Comparison of ENCODE assay signal across 12 cellular contexts in the genomic region with DNA sequence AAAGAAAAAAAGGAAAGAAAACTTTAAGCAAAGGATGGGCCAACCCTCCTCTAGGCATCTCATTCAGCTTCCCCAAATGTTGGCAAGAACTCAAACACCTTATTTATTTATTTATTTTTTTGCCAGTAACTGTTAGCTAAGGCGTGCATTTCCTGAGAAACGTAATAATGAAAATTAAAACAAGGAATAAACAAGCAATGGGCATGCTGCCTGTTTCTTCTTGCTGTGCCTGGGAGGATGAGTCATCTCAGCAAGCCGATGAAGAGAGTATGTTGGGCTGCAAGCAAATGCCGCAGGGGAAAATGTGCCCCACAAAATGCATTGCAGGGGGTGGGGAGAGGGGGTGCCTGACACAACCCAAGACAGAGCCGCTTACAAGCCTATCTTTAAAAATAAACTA. TPM values are rescaled to one million over a fixed set of nuclear protein-coding genes. Genes with fewer than 3 reads are reported as not detected.
A peak's percentile ranks its signal among the peaks of the same experiment; 100 is the strongest.
DNase-seq lines count a peak whose midpoint lies in the region; ATAC-seq, FAIRE-seq and TF ChIP-seq lines count a peak whose summit lies in the region.
"Had no signal": no experiment of that assay in that cellular context is flagged by ENCODE, and none has a peak within 500 bp of the region (broad histone marks: within the 10 kb centered on the region; RNA-seq: fewer than 3 reads in every experiment).

No MANE protein-coding gene starts in this region.

- TF ChIP-seq CTCF in omental fat pad (IDR thresholded peaks at IDR 0.05) (no peak), CD14-positive monocyte (IDR thresholded peaks at IDR 0.05) (no peak)

- ATAC-seq in omental fat pad (ENCODE audit: low FRiP score) (peak; percentile 73), HG03135 (IDR thresholded peaks at IDR 0.05; ENCODE audit: unreplicated experiment) (no peak)
- ATAC-seq in activated T-cell treated with anti-CD3 and anti-CD28 coated beads, Interleukin-2, amount 50 U/mL, for 4 hours: no peak
- ATAC-seq: stimulated activated naive B cell treated with anti-CD40 and anti-IgM and Interleukin-4, amounts not matched to agents 10 μg/mL and 1 μg/mL and 100 μg/mL, for 72 hours had no signal

- intact Hi-C loops in CD14-positive monocyte (cut with micrococcal nuclease): no loop called here

- H3K27ac Mint-ChIP-seq in CD14-positive monocyte: no peak overlapping the region
- H3K27ac Mint-ChIP-seq: stimulated activated naive B cell treated with anti-CD40 and anti-IgM and Interleukin-4, amounts not matched to agents 10 μg/mL and 1 μg/mL and 100 μg/mL, for 72 hours had no signal

- peaks cover 12% of the 10 kb centered on the region for H3K4me1 Mint-ChIP-seq in activated T-cell treated with anti-CD3 and anti-CD28 coated beads, Interleukin-2, amount 50 U/mL, for 4 hours (ENCODE audit: low read depth)
- peaks cover 25% of the 10 kb centered on the region for H3K4me1 Mint-ChIP-seq in CD14-positive monocyte
- H3K4me1 Mint-ChIP-seq: stimulated activated naive B cell treated with anti-CD40 and anti-IgM and Interleukin-4, amounts not matched to agents 10 μg/mL and 1 μg/mL and 100 μg/mL, for 72 hours had no signal

- peak; percentile 83 for FAIRE-seq in endometrium (lab: Jason Lieb, UNC)
- FAIRE-seq: G401.6 had no signal

- DNase-seq in COR-L47 (lab: John Stamatoyannopoulos, UW) (peak; percentile 28), MV-4-11 (lab: John Stamatoyannopoulos, UW) (peak; percentile 33), omental fat pad (ENCODE audit: low spot score) (no peak), CD14-positive monocyte (ENCODE audit: low spot score) (no peak)
- DNase-seq in activated T-cell treated with anti-CD3 and anti-CD28 coated beads, Interleukin-2, amount 50 U/mL, for 4 hours: no peak
- no peak for DNase-seq in stimulated activated CD4-positive, alpha-beta T cell treated with anti-CD3 and anti-CD28 coated beads, Interleukin-1b, Interleukin-23, amount 100 ng/mL, for 48 hours
- DNase-seq: activated CD4-positive, alpha-beta T cell treated with anti-CD3 and anti-CD28 coated beads, Interleukin-2, amount 50 U/mL, for 4 hours; NCI-H146; stimulated activated naive B cell treated with anti-CD40 and anti-IgM and Interleukin-4, amounts not matched to agents 10 μg/mL and 1 μg/mL and 100 μg/mL, for 72 hours had no signal

- peaks cover 32% of the 10 kb centered on the region for H3K36me3 Mint-ChIP-seq in activated T-cell treated with anti-CD3 and anti-CD28 coated beads, Interleukin-2, amount 50 U/mL, for 4 hours (ENCODE audit: insufficient read depth)
- peaks cover 64 to 80% of the 10 kb centered on the region in 2 donors for H3K36me3 Mint-ChIP-seq in CD14-positive monocyte

- H3K27me3 Mint-ChIP-seq in activated T-cell treated with anti-CD3 and anti-CD28 coated beads, Interleukin-2, amount 50 U/mL, for 4 hours (ENCODE audit: low read depth): no peaks in the 10 kb centered on the region
- H3K27me3 Mint-ChIP-seq in CD14-positive monocyte (ENCODE audit: low read depth in 3 of 3): no peaks in the 10 kb centered on the region
- H3K27me3 Mint-ChIP-seq: stimulated activated naive B cell treated with anti-CD40 and anti-IgM and Interleukin-4, amounts not matched to agents 10 μg/mL and 1 μg/mL and 100 μg/mL, for 72 hours had no signal

- no peak overlapping the region for H3K4me3 Mint-ChIP-seq in activated T-cell treated with anti-CD3 and anti-CD28 coated beads, Interleukin-2, amount 50 U/mL, for 4 hours
- H3K4me3 Mint-ChIP-seq in CD14-positive monocyte: no peak overlapping the region
- H3K4me3 Mint-ChIP-seq: stimulated activated naive B cell treated with anti-CD40 and anti-IgM and Interleukin-4, amounts not matched to agents 10 μg/mL and 1 μg/mL and 100 μg/mL, for 72 hours had no signal

- H3K9me3 Mint-ChIP-seq in activated T-cell treated with anti-CD3 and anti-CD28 coated beads, Interleukin-2, amount 50 U/mL, for 4 hours: no peaks in the 10 kb centered on the region
- H3K9me3 Mint-ChIP-seq in CD14-positive monocyte: no peaks in the 10 kb centered on the region

RNA-seq across cellular contexts. Expression of gene EIF4E3, which starts 40.5 kb away (rescaled TPM):
- 10 to 100 TPM; 20.3 to 31.7 (median 26.3) TPM for total RNA-seq in omental fat pad
- total RNA-seq in activated T-cell treated with anti-CD3 and anti-CD28 coated beads, Interleukin-2, amount 50 U/mL, for 4 hours: 10 to 100 TPM; 13.4 to 17.0 (median 14.3) TPM
- 100 to 1,000 TPM in 1 of 2 donors, 10 to 100 TPM in 1; 58.6 to 111 TPM for polyA plus RNA-seq in CD14-positive monocyte

Comparison
In these comparisons a context has a peak if more than half of its experiments do, and no peak if none do; other contexts are left out.
1. DNase-seq: peak in COR-L47 (single experiment) and MV-4-11 (single experiment); none in omental fat pad (single experiment), activated T-cell treated with anti-CD3 and anti-CD28 coated beads, Interleukin-2, amount 50 U/mL, for 4 hours (single experiment), stimulated activated CD4-positive, alpha-beta T cell treated with anti-CD3 and anti-CD28 coated beads, Interleukin-1b, Interleukin-23, amount 100 ng/mL, for 48 hours (single experiment) and CD14-positive monocyte (single experiment).